In the genomic region with DNA sequence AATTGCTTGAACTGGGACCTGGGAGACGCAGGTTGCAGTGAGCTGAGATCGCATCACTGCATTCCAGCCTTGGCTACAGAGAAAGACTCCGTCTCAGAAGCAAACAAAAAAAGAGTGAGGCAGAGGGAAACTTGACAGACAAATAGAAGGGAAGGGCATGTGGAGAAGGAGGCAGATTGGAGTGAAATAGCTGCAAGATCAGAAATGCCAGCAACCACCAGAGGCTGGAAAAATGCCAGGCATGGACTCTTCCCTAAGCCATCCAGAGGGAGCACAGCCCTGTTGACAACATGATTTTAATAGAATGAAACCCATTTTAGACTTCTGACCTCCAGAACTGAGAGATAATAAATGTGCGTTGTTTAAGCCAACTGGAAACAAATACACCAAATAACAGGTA, we compare ENCODE assay signal across 22 cellular contexts.
"Had no signal": no experiment of that assay in that cellular context is flagged by ENCODE, and none has a peak within 500 bp of the region (broad histone marks: within the 10 kb centered on the region; RNA-seq: fewer than 3 reads in every experiment).

No MANE protein-coding gene starts in this region.

- H3K36me3 Mint-ChIP-seq: naive B cell had no signal

- DNase-seq: dermis blood vessel endothelial cell; esophagus squamous epithelium; foreskin melanocyte; head of caudate nucleus; kidney; left cardiac atrium; left ventricle myocardium inferior; lower lobe of right lung; mesenchymal stem cell; midbrain; naive B cell; occipital lobe; pancreas; right cardiac atrium; small intestine; stimulated activated CD4-positive, alpha-beta T cell treated with anti-CD3 and anti-CD28 coated beads, Interleukin-12 subunit alpha, Interleukin-12 subunit beta, amount 100 ng/mL, for 4 hours; stimulated activated naive CD4-positive, alpha-beta T cell; stomach had no signal

- H3K4me3 ChIP-seq: esophagus squamous epithelium, hepatocyte, left ventricle myocardium inferior, lower lobe of right lung, pancreas, stomach, thoracic aorta had no signal

- H3K27ac Mint-ChIP-seq: naive B cell, nephron, progenitor cell of endocrine pancreas had no signal

- H3K9me3 Mint-ChIP-seq: nephron had no signal

- ATAC-seq: left cardiac atrium, lower lobe of right lung, pancreas, right cardiac atrium had no signal

- H3K4me3 Mint-ChIP-seq: naive B cell, nephron had no signal

- H3K4me1 Mint-ChIP-seq: naive B cell, nephron had no signal

- H3K27me3 Mint-ChIP-seq: naive B cell had no signal
